Comparison of ENCODE assay signal across 28 cellular contexts in genomic region chr7:71495828-71496227, GRCh38.
"Had no signal": no experiment of that assay in that cellular context is flagged by ENCODE, and none has a peak within 500 bp of the region (broad histone marks: within the 10 kb centered on the region; RNA-seq: fewer than 3 reads in every experiment).

No MANE protein-coding gene starts in this region.

- H3K9me3 ChIP-seq: adrenal gland, body of pancreas, colonic mucosa, esophagus muscularis mucosa, gastrocnemius medialis, heart right ventricle had no signal

- H3K27ac ChIP-seq: adrenal gland, body of pancreas, colonic mucosa, esophagus muscularis mucosa, foreskin keratinocyte, gastrocnemius medialis, heart right ventricle had no signal

- H3K4me1 ChIP-seq: adrenal gland, body of pancreas, colonic mucosa, foreskin keratinocyte, gastrocnemius medialis had no signal

- DNase-seq: activated CD4-positive, alpha-beta memory T cell treated with anti-CD3 and anti-CD28 coated beads for 36 hours; activated CD4-positive, alpha-beta T cell treated with anti-CD3 and anti-CD28 coated beads for 36 hours; activated CD4-positive, alpha-beta T cell treated with anti-CD3 and anti-CD28 coated beads, Interleukin-2, amount 10 ng/mL, durations not matched to agents 24 days and 14 days; activated CD4-positive, CD25-positive, alpha-beta regulatory T cell; activated CD4-positive, CD25-positive, alpha-beta regulatory T cell treated with anti-CD3 and anti-CD28 coated beads, Interleukin-2, amount 50 U/mL, for 72 hours; activated CD8-positive, alpha-beta memory T cell treated with anti-CD3 and anti-CD28 coated beads, Interleukin-2, amount 10 ng/mL, durations not matched to agents 7 days and 5 days; activated CD8-positive, alpha-beta memory T cell treated with anti-CD3 and anti-CD28 coated beads, Interleukin-2, amount 50 U/mL, for 4 hours; activated CD8-positive, alpha-beta T cell treated with anti-CD3 and anti-CD28 coated beads, Interleukin-2, amount 10 ng/mL, durations not matched to agents 7 days and 5 days; activated effector memory CD4-positive, alpha-beta T cell treated with anti-CD3 and anti-CD28 coated beads, Interleukin-2, amount 50 U/mL, for 16 hours; activated naive CD4-positive, alpha-beta T cell treated with anti-CD3 and anti-CD28 coated beads for 36 hours; activated naive CD8-positive, alpha-beta T cell treated with anti-CD3 and anti-CD28 coated beads for 36 hours; activated naive CD8-positive, alpha-beta T cell treated with anti-CD3 and anti-CD28 coated beads, Interleukin-2, amount 50 U/mL, for 24 hours; activated T-cell treated with anti-CD3 and anti-CD28 coated beads, Interleukin-2, amount 50 U/mL, for 1 hour; activated T-cell treated with anti-CD3 and anti-CD28 coated beads, Interleukin-2, amount 50 U/mL, for 48 hours; adrenal gland; amygdala; aorta; body of pancreas; cerebellar nuclear complex; colonic mucosa; effector CD8-positive, alpha-beta T cell; erythroblast; foreskin keratinocyte; gastrocnemius medialis; heart right ventricle; T-helper 1 cell; T-helper 17 cell had no signal

- H3K4me3 ChIP-seq: adrenal gland, body of pancreas, colonic mucosa, esophagus muscularis mucosa, gastrocnemius medialis, heart right ventricle had no signal

- H3K27me3 ChIP-seq: adrenal gland, body of pancreas, colonic mucosa, esophagus muscularis mucosa, foreskin keratinocyte, gastrocnemius medialis, heart right ventricle had no signal

- H3K36me3 ChIP-seq: adrenal gland, colonic mucosa, esophagus muscularis mucosa, gastrocnemius medialis, heart right ventricle had no signal
